In the genomic region with DNA sequence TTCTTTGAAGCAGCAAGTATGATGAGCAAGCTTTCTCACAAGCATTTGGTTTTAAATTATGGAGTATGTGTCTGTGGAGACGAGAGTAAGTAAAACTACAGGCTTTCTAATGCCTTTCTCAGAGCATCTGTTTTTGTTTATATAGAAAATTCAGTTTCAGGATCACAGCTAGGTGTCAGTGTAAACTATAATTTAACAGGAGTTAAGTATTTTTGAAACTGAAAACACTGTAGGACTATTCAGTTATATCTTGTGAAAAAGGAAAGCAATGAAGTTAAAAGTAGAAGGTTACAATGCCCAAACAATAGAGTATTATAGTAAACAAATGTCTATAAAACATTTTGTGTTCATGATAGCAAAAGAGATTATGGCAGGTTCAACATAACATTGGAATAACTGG, we compare ENCODE assay signal across 17 cellular contexts.
DNase-seq lines count a peak whose midpoint lies in the region; ATAC-seq and TF ChIP-seq lines count a peak whose summit lies in the region.
"Had no signal": no experiment of that assay in that cellular context is flagged by ENCODE, and none has a peak within 500 bp of the region (broad histone marks: within the 10 kb centered on the region; RNA-seq: fewer than 3 reads in every experiment).

No MANE protein-coding gene starts in this region.

- H3K9me3 ChIP-seq in OCI-LY3 (ENCODE audit: insufficient read depth, low read length) (no peaks in the 10 kb centered on the region), smooth muscle cell (replicated peaks; ENCODE audit: low read depth) (no peaks in the 10 kb centered on the region)
- H3K9me3 ChIP-seq: tibial artery had no signal

- H3K27ac ChIP-seq in OCI-LY3 (ENCODE audit: low read length) (no peak overlapping the region), foreskin keratinocyte (no peak overlapping the region), smooth muscle cell (ENCODE audit: low read depth) (no peak overlapping the region)
- H3K27ac ChIP-seq: tibial artery had no signal

- ATAC-seq in GM21529 (IDR thresholded peaks at IDR 0.05; ENCODE audit: unreplicated experiment) (peak; percentile 63), foreskin keratinocyte (no peak)
- ATAC-seq: activated naive CD4-positive, alpha-beta T cell treated with anti-CD3 and anti-CD28 coated beads, Interleukin-2, amount 50 U/mL, for 72 hours; T-helper 17 cell had no signal

- DNase-seq in NCI-H2227 treated with DMSO at 0.1 percent for 48 hours (lab: John Stamatoyannopoulos, UW) (peak; percentile 5), NCI-H2227 (lab: John Stamatoyannopoulos, UW; ENCODE audit: unreplicated experiment) (no peak), foreskin keratinocyte (no peak), globus pallidus (ENCODE audit: low spot score) (no peak), GM03348 (ENCODE audit: low spot score) (no peak), smooth muscle cell (lab: John Stamatoyannopoulos, UW; ENCODE audit: unreplicated experiment) (no peak)
- DNase-seq: 8988T; activated CD4-positive, alpha-beta memory T cell treated with anti-CD3 and anti-CD28 coated beads, Interleukin-2, amount 10 ng/mL, durations not matched to agents 7 days and 5 days; activated T-cell treated with anti-CD3 and anti-CD28 coated beads, Interleukin-2, amount 50 U/mL, for 1 hour; midbrain; NCI-H1436; stimulated activated CD4-positive, alpha-beta T cell treated with anti-CD3 and anti-CD28 coated beads, Interleukin-12 subunit alpha, Interleukin-12 subunit beta, amount 100 ng/mL, for 4 hours; T-helper 17 cell; tibial artery had no signal

- H2AFZ ChIP-seq in OCI-LY3 (ENCODE audit: low read depth, low read length) (no peak overlapping the region), smooth muscle cell (ENCODE audit: low read depth) (no peak overlapping the region)

- H3K79me2 ChIP-seq in OCI-LY3 (ENCODE audit: low read length) = no peaks in the 10 kb centered on the region
- no peaks in the 10 kb centered on the region for H3K79me2 ChIP-seq in smooth muscle cell (ENCODE audit: low read depth)

- H3K4me2 ChIP-seq in OCI-LY3 (ENCODE audit: low read length) (no peak overlapping the region), smooth muscle cell (no peak overlapping the region)

- H3K4me3 ChIP-seq in OCI-LY3 (ENCODE audit: low read length) (no peak overlapping the region), smooth muscle cell (no peak overlapping the region)
- H3K4me3 ChIP-seq: tibial artery had no signal

- H3K27me3 ChIP-seq in OCI-LY3 (ENCODE audit: low read depth, low read length) = no peaks in the 10 kb centered on the region
- no peaks in the 10 kb centered on the region for H3K27me3 ChIP-seq in foreskin keratinocyte
- H3K27me3 ChIP-seq in smooth muscle cell (ENCODE audit: low read depth) = no peaks in the 10 kb centered on the region
- H3K27me3 ChIP-seq: tibial artery had no signal

- whole genome bisulfite sequencing in smooth muscle cell (ENCODE audit: low lambda C conversion rate) = 84% methylated on average over 1 of the region's 1 CpG

- H3K4me1 ChIP-seq in OCI-LY3 (ENCODE audit: low read length) (no peaks in the 10 kb centered on the region), foreskin keratinocyte (no peaks in the 10 kb centered on the region), smooth muscle cell (ENCODE audit: low read depth) (no peaks in the 10 kb centered on the region)

- no peaks in the 10 kb centered on the region for H3F3A ChIP-seq in smooth muscle cell (ENCODE audit: low read depth)

- peaks cover 9% of the 10 kb centered on the region for H3K36me3 ChIP-seq in OCI-LY3 (replicated peaks; ENCODE audit: low read depth, low read length)
- peaks cover 26% of the 10 kb centered on the region for H3K36me3 ChIP-seq in smooth muscle cell (ENCODE audit: low read depth)

- TF ChIP-seq CTCF in OCI-LY3 (IDR thresholded peaks at IDR 0.05; ENCODE audit: low read depth, low read length) (peak; percentile 16; the same call in 1 of the 2 replicates), foreskin keratinocyte (conservative IDR thresholded peaks at IDR 0.05) (peak; percentile 11), smooth muscle cell (IDR thresholded peaks at IDR 0.05; ENCODE audit: borderline replicate concordance, insufficient read depth, poor library complexity, severe bottlenecking) (no peak)

- H4K20me1 ChIP-seq in OCI-LY3 (ENCODE audit: insufficient read depth, low read length) (no peaks in the 10 kb centered on the region), smooth muscle cell (ENCODE audit: low read depth) (no peaks in the 10 kb centered on the region)

- H3K9ac ChIP-seq in OCI-LY3 (ENCODE audit: low read length) (no peak overlapping the region), smooth muscle cell (ENCODE audit: low read depth) (no peak overlapping the region)
